Comparison of ENCODE assay signal across 30 cellular contexts in genomic region chr1:17108786-17109185, GRCh38. TPM values are rescaled to one million over a fixed set of nuclear protein-coding genes. Genes with fewer than 3 reads are reported as not detected.
A peak's percentile ranks its signal among the peaks of the same experiment; 100 is the strongest.
DNase-seq lines count a peak whose midpoint lies in the region; ATAC-seq, FAIRE-seq and TF ChIP-seq lines count a peak whose summit lies in the region.
"Had no signal": no experiment of that assay in that cellular context is flagged by ENCODE, and none has a peak within 500 bp of the region (broad histone marks: within the 10 kb centered on the region; RNA-seq: fewer than 3 reads in every experiment).

No MANE protein-coding gene starts in this region.

- H3K36me3 ChIP-seq in IMR-90 (ENCODE audit: control insufficient read depth, insufficient read depth, low read length) (no peaks in the 10 kb centered on the region), mammary epithelial cell (ENCODE audit: insufficient read depth, low read length) (no peaks in the 10 kb centered on the region), keratinocyte (ENCODE audit: control insufficient read depth in 2 of 2, extremely low read depth in 1 of 2, insufficient read depth in 2 of 2, low read length in 2 of 2) (no peaks in the 10 kb centered on the region), psoas muscle (ENCODE audit: insufficient read depth in 1 of 2, low read depth in 1 of 2) (peaks cover 0 to 77% of the 10 kb centered on the region in 2 donors), left ventricle myocardium inferior (no peaks in the 10 kb centered on the region)

- no peak overlapping the region for H4K5ac ChIP-seq in IMR-90 (ENCODE audit: low read depth, low read length)

- no peaks in the 10 kb centered on the region for H3K9me3 Mint-ChIP-seq in HFFc6
- H3K9me3 Mint-ChIP-seq: immature natural killer cell; stimulated activated effector memory CD8-positive, alpha-beta T cell treated with anti-CD3 and anti-CD28 coated beads, Interleukin-12 subunit alpha, Interleukin-12 subunit beta, amount 100 ng/mL, for 72 hours had no signal

- in situ Hi-C loops in IMR-90 (cut with MboI; ENCODE audit: low sequenced_read_pairs) = no loop called here
- in situ Hi-C loops in mammary epithelial cell (cut with MboI; ENCODE audit: low sequenced_read_pairs in 2 of 2) = no loop called here

- dilution Hi-C loops in IMR-90 (cut with HindIII; ENCODE audit: low sequenced_read_pairs, unreplicated experiment) = no loop called here
- dilution Hi-C loops in mammary epithelial cell (cut with HindIII; ENCODE audit: low sequenced_read_pairs) = no loop called here
- dilution Hi-C loops in keratinocyte (cut with MboI; ENCODE audit: extremely low pct_ligation_motif_present, low sequenced_read_pairs) = no loop called here

- H4K8ac ChIP-seq in IMR-90 (ENCODE audit: low read depth in 2 of 2, low read length in 2 of 2) = no peak overlapping the region

- intact Hi-C loops in IMR-90 (cut with micrococcal nuclease) (no loop called here), mammary epithelial cell (cut with micrococcal nuclease) (no loop called here), psoas muscle (cut with DNase I) (no loop called here), left ventricle myocardium inferior (cut with micrococcal nuclease) (no loop called here)

- DNase-seq in IMR-90 = peak; percentile 18
- DNase-seq in mammary epithelial cell = peak; percentile 70
- no peak for DNase-seq in keratinocyte (ENCODE audit: low read depth, low spot score)
- no peak for DNase-seq in psoas muscle
- no peak for DNase-seq in HFFc6
- no peak for DNase-seq in left ventricle myocardium inferior
- no peak for DNase-seq in SIG-M5 treated with dmso at 0.1 percent for 504 hours (lab: John Stamatoyannopoulos, UW; ENCODE audit: unreplicated experiment)
- no peak for DNase-seq in effector CD8-positive, alpha-beta T cell (lab: John Stamatoyannopoulos, UW)
- DNase-seq: activated CD8-positive, alpha-beta memory T cell treated with anti-CD3 and anti-CD28 coated beads, Interleukin-2, amount 10 ng/mL, durations not matched to agents 7 days and 5 days; activated T-cell treated with anti-CD3 and anti-CD28 coated beads, Interleukin-2, amount 50 U/mL, for 48 hours; Calu3; DMS79 treated with DMSO at 0.1 percent for 48 hours; hypothalamus; immature natural killer cell; Karpas-422; left lung; naive thymus-derived CD4-positive, alpha-beta T cell; NCI-H1694 treated with DMSO at 0.1 percent for 48 hours; NCI-H2171 treated with DMSO at 0.1 percent for 48 hours; NCI-H524; nucleus accumbens; SHP77; stimulated activated CD4-positive, alpha-beta T cell treated with anti-CD3 and anti-CD28 coated beads, Interleukin-15, amount 100 ng/mL, for 24 hours; stimulated activated CD4-positive, alpha-beta T cell treated with anti-CD3 and anti-CD28 coated beads, Interleukin-4, amount 100 ng/mL, for 4 hours; T-helper 2 cell had no signal

- no peak overlapping the region for H2BK15ac ChIP-seq in IMR-90 (ENCODE audit: low read depth, low read length)

- H3K4me1 ChIP-seq in IMR-90 (ENCODE audit: control insufficient read depth, insufficient read depth, low read length) (no peaks in the 10 kb centered on the region), mammary epithelial cell (ENCODE audit: insufficient read depth, low read length) (peaks cover 13% of the 10 kb centered on the region), keratinocyte (ENCODE audit: control insufficient read depth, extremely low read depth, insufficient read depth, low read length) (peaks cover 15% of the 10 kb centered on the region), psoas muscle (peaks cover 55% of the 10 kb centered on the region), left ventricle myocardium inferior (peaks cover 4% of the 10 kb centered on the region)

- no CpG with 5 or more reads among the region's 1 CpG for WGBS in IMR-90 (ENCODE audit: extremely low coverage in 2 of 2, insufficient read length in 1 of 2), 2 experiments
- WGBS in mammary epithelial cell (ENCODE audit: low coverage, missing lambda C conversion rate) = 17% methylated on average over 1 of the region's 1 CpG
- 67 to 92% (median 82%) methylated on average over 1 of the region's 1 CpG for WGBS in psoas muscle, 3 donors

- H3K27me3 ChIP-seq in IMR-90 (ENCODE audit: control insufficient read depth, insufficient read depth, low read length) (peaks cover 48% of the 10 kb centered on the region), mammary epithelial cell (ENCODE audit: insufficient read depth, low read length) (no peaks in the 10 kb centered on the region), keratinocyte (ENCODE audit: control insufficient read depth, extremely low read depth, insufficient read depth, low read length) (no peaks in the 10 kb centered on the region), psoas muscle (ENCODE audit: insufficient read depth in 3 of 3, low read length in 2 of 3) (no peaks in the 10 kb centered on the region), left ventricle myocardium inferior (ENCODE audit: low read depth) (peaks cover 19% of the 10 kb centered on the region)

- no peak overlapping the region for H2BK5ac ChIP-seq in IMR-90 (ENCODE audit: low read depth, low read length, poor library complexity, severe bottlenecking)

- no peak overlapping the region for H3K14ac ChIP-seq in IMR-90 (replicated peaks; ENCODE audit: low read depth, low read length)

- H3K4me3 ChIP-seq in IMR-90 (ENCODE audit: insufficient read depth, low read depth, low read length) = no peak overlapping the region
- no peak overlapping the region for H3K4me3 ChIP-seq in mammary epithelial cell (replicated peaks in 1 of 3; ENCODE audit: insufficient read depth in 1 of 3, low read depth in 2 of 3, low read length in 3 of 3)
- no peak overlapping the region for H3K4me3 ChIP-seq in keratinocyte (ENCODE audit: control insufficient read depth in 2 of 3, extremely low read depth in 1 of 3, insufficient read depth in 2 of 3, low read depth in 1 of 3, low read length in 3 of 3)
- no peak overlapping the region for H3K4me3 ChIP-seq in psoas muscle
- no peak overlapping the region for H3K4me3 ChIP-seq in left ventricle myocardium inferior
- H3K4me3 ChIP-seq: left lung had no signal

- CTCF ChIA-PET in IMR-90 (lab: Yijun Ruan, JAX) (no interaction called here), mammary epithelial cell (lab: Charles Lee; ENCODE audit: low non-redundant PET) (no interaction called here)

- H2BK20ac ChIP-seq in IMR-90 (ENCODE audit: low read depth, low read length) = no peak overlapping the region

- H3K18ac ChIP-seq in IMR-90 (ENCODE audit: low read depth, low read length) = no peak overlapping the region

- peaks cover 4% of the 10 kb centered on the region; the same call in 1 of the 2 replicates for H3K4me1 Mint-ChIP-seq in HFFc6 (ENCODE audit: low read depth)
- H3K4me1 Mint-ChIP-seq: activated CD8-positive, alpha-beta memory T cell treated with anti-CD3 and anti-CD28 coated beads, Interleukin-2, amount 10 ng/mL, durations not matched to agents 7 days and 5 days; immature natural killer cell; stimulated activated effector memory CD8-positive, alpha-beta T cell treated with anti-CD3 and anti-CD28 coated beads, Interleukin-12 subunit alpha, Interleukin-12 subunit beta, amount 100 ng/mL, for 72 hours had no signal

- no peak overlapping the region for H3K56ac ChIP-seq in IMR-90 (ENCODE audit: extremely low read depth, insufficient read depth, low read length)

- no peak overlapping the region for H3K4ac ChIP-seq in IMR-90 (ENCODE audit: low read depth, low read length)

- H3K4me3 Mint-ChIP-seq in HFFc6 = no peak overlapping the region
- H3K4me3 Mint-ChIP-seq: activated CD8-positive, alpha-beta memory T cell treated with anti-CD3 and anti-CD28 coated beads, Interleukin-2, amount 10 ng/mL, durations not matched to agents 7 days and 5 days; immature natural killer cell; naive thymus-derived CD4-positive, alpha-beta T cell; stimulated activated effector memory CD8-positive, alpha-beta T cell treated with anti-CD3 and anti-CD28 coated beads, Interleukin-12 subunit alpha, Interleukin-12 subunit beta, amount 100 ng/mL, for 72 hours had no signal

- POLR2A ChIA-PET in IMR-90 (lab: Charles Lee; ENCODE audit: unreplicated experiment) = no interaction called here

- no peak for TF ChIP-seq CTCF in IMR-90 (conservative IDR thresholded peaks at IDR 0.05; ENCODE audit: low read depth, low read length)
- no peak for TF ChIP-seq CTCF in mammary epithelial cell (conservative IDR thresholded peaks at IDR 0.05 in 1 of 2, IDR thresholded peaks at IDR 0.05 in 1 of 2; ENCODE audit: extremely low read depth in 1 of 2, insufficient read depth in 1 of 2, low read depth in 1 of 2, low read length in 2 of 2)
- TF ChIP-seq CTCF in keratinocyte (optimal IDR thresholded peaks at IDR 0.05 in 1 of 3, IDR thresholded peaks at IDR 0.05 in 1 of 3, conservative IDR thresholded peaks at IDR 0.05 in 1 of 3; ENCODE audit: extremely low read depth in 1 of 3, insufficient read depth in 2 of 3, low read length in 3 of 3) = no peak
- no peak for TF ChIP-seq CTCF in psoas muscle (IDR thresholded peaks at IDR 0.05)
- no peak for TF ChIP-seq CTCF in HFFc6 (IDR thresholded peaks at IDR 0.05)
- no peak for TF ChIP-seq CTCF in left ventricle myocardium inferior (IDR thresholded peaks at IDR 0.05; ENCODE audit: borderline replicate concordance)

- no peak overlapping the region for H2AFZ ChIP-seq in IMR-90 (replicated peaks; ENCODE audit: low read length, poor library complexity)
- H2AFZ ChIP-seq in mammary epithelial cell (ENCODE audit: low read depth, low read length) = no peak overlapping the region
- H2AFZ ChIP-seq in keratinocyte (ENCODE audit: control insufficient read depth, low read length) = no peak overlapping the region

- peak; percentile 43 for FAIRE-seq in keratinocyte (lab: Jason Lieb, UNC)
- FAIRE-seq: astrocyte had no signal

- TF ChIP-seq POLR2A in IMR-90 (IDR thresholded peaks at IDR 0.05; ENCODE audit: low read depth, low read length) = no peak

- BruUV-seq in IMR-90 (replicated peaks; lab: Mats Ljungman, UMichigan) = no TSS peak
- BruUV-seq in mammary epithelial cell (replicated peaks; lab: Mats Ljungman, UMichigan) = no TSS peak

- no peak overlapping the region for H3K27ac ChIP-seq in IMR-90 (ENCODE audit: insufficient read depth, low read length)
- H3K27ac ChIP-seq in mammary epithelial cell (ENCODE audit: insufficient read depth, low read depth, low read length) = no peak overlapping the region
- H3K27ac ChIP-seq in keratinocyte (ENCODE audit: control insufficient read depth, insufficient read depth, low read length) = no peak overlapping the region
- peak overlapping the region; percentile 92 for H3K27ac ChIP-seq in psoas muscle
- H3K27ac ChIP-seq in left ventricle myocardium inferior (replicated peaks) = no peak overlapping the region
- H3K27ac ChIP-seq: C4-2B, left lung had no signal

- H2AK9ac ChIP-seq in IMR-90 (replicated peaks; ENCODE audit: low read depth, low read length, poor library complexity) = no peak overlapping the region

- H3K36me3 Mint-ChIP-seq in HFFc6 (ENCODE audit: low read depth) = no peaks in the 10 kb centered on the region
- H3K36me3 Mint-ChIP-seq: activated CD8-positive, alpha-beta memory T cell treated with anti-CD3 and anti-CD28 coated beads, Interleukin-2, amount 10 ng/mL, durations not matched to agents 7 days and 5 days; immature natural killer cell; naive thymus-derived CD4-positive, alpha-beta T cell; stimulated activated effector memory CD8-positive, alpha-beta T cell treated with anti-CD3 and anti-CD28 coated beads, Interleukin-12 subunit alpha, Interleukin-12 subunit beta, amount 100 ng/mL, for 72 hours had no signal

- H3K9me1 ChIP-seq in IMR-90 (ENCODE audit: insufficient read depth, low read length) (no peaks in the 10 kb centered on the region), keratinocyte (ENCODE audit: control insufficient read depth, extremely low read depth, insufficient read depth, low read length) (no peaks in the 10 kb centered on the region)

- H4K20me1 ChIP-seq in IMR-90 (ENCODE audit: insufficient read depth, low read length) (no peaks in the 10 kb centered on the region), mammary epithelial cell (ENCODE audit: insufficient read depth, low read length) (no peaks in the 10 kb centered on the region), keratinocyte (ENCODE audit: control insufficient read depth, extremely low read depth, insufficient read depth, low read length) (no peaks in the 10 kb centered on the region)

- no peak overlapping the region for H4K91ac ChIP-seq in IMR-90 (ENCODE audit: insufficient read depth, low read depth, low read length)

- ATAC-seq in IMR-90 (ENCODE audit: low read depth) (no peak), psoas muscle (peak in 2 of 4 donors; percentile 31 to 39)
- ATAC-seq: activated CD8-positive, alpha-beta memory T cell treated with anti-CD3 and anti-CD28 coated beads, Interleukin-2, amount 10 ng/mL, durations not matched to agents 7 days and 5 days; HCT116; left lung; naive thymus-derived CD4-positive, alpha-beta T cell; stimulated activated effector memory CD8-positive, alpha-beta T cell treated with anti-CD3 and anti-CD28 coated beads, Interleukin-12 subunit alpha, Interleukin-12 subunit beta, amount 100 ng/mL, for 72 hours had no signal

- no peaks in the 10 kb centered on the region for H3K79me1 ChIP-seq in IMR-90 (ENCODE audit: low read depth in 1 of 2, low read length in 2 of 2)

- no peak overlapping the region for H2AK5ac ChIP-seq in IMR-90 (ENCODE audit: low read depth, low read length)

- no peak overlapping the region for H2BK120ac ChIP-seq in IMR-90 (ENCODE audit: low read depth, low read length)

- H3K9me3 ChIP-seq in IMR-90 (ENCODE audit: control insufficient read depth, insufficient read depth, low read length) (no peaks in the 10 kb centered on the region), mammary epithelial cell (replicated peaks; ENCODE audit: insufficient read depth, low read length) (no peaks in the 10 kb centered on the region), keratinocyte (ENCODE audit: control insufficient read depth, low read depth, low read length) (no peaks in the 10 kb centered on the region), psoas muscle (no peaks in the 10 kb centered on the region), left ventricle myocardium inferior (replicated peaks) (no peaks in the 10 kb centered on the region)
- H3K9me3 ChIP-seq: left lung had no signal

- H3K4me2 ChIP-seq in IMR-90 (ENCODE audit: low read depth, low read length) (no peak overlapping the region), mammary epithelial cell (ENCODE audit: insufficient read depth, low read depth, low read length) (no peak overlapping the region), keratinocyte (ENCODE audit: control insufficient read depth, extremely low read depth, insufficient read depth, low read depth, low read length) (no peak overlapping the region)

- H3K9ac ChIP-seq in IMR-90 (ENCODE audit: low read depth, low read length) = no peak overlapping the region
- H3K9ac ChIP-seq in mammary epithelial cell (ENCODE audit: insufficient read depth, low read length) = no peak overlapping the region
- no peak overlapping the region for H3K9ac ChIP-seq in keratinocyte (ENCODE audit: control insufficient read depth, extremely low read depth, insufficient read depth, low read length)

- H3K79me2 ChIP-seq in mammary epithelial cell (ENCODE audit: insufficient read depth, low read length) (no peaks in the 10 kb centered on the region), keratinocyte (ENCODE audit: control insufficient read depth, insufficient read depth, low read length) (no peaks in the 10 kb centered on the region)

- H3K23ac ChIP-seq in IMR-90 (ENCODE audit: low read depth, low read length) = no peak overlapping the region

- peaks cover 42% of the 10 kb centered on the region for H3K27me3 Mint-ChIP-seq in HFFc6 (ENCODE audit: insufficient read depth)

- no peak overlapping the region for H3K27ac Mint-ChIP-seq in HFFc6
- H3K27ac Mint-ChIP-seq: activated CD8-positive, alpha-beta memory T cell treated with anti-CD3 and anti-CD28 coated beads, Interleukin-2, amount 10 ng/mL, durations not matched to agents 7 days and 5 days; immature natural killer cell; naive thymus-derived CD4-positive, alpha-beta T cell; stimulated activated effector memory CD8-positive, alpha-beta T cell treated with anti-CD3 and anti-CD28 coated beads, Interleukin-12 subunit alpha, Interleukin-12 subunit beta, amount 100 ng/mL, for 72 hours had no signal

- no peak for TF ChIP-seq RAD21 in IMR-90 (IDR thresholded peaks at IDR 0.05; ENCODE audit: low read length)

RNA-seq across cellular contexts. Expression of gene PADI2, which starts 10.5 kb away (rescaled TPM):
- total RNA-seq in IMR-90 (2012; rRNA removed) (not detected in 2 replicates), mammary epithelial cell (1 to 10 TPM; 1.3 to 2.2 TPM), psoas muscle (100 to 1,000 TPM; 198 to 956 (median 431) TPM), left ventricle myocardium inferior (0.49 TPM)
- polyA plus RNA-seq in IMR-90 (2012; rRNA removed) (not detected in 2 replicates), mammary epithelial cell (0.97 TPM), keratinocyte (0.09 to 0.23 TPM (median 0.13 TPM) in 3 replicates), psoas muscle (100 to 1,000 TPM in 1 of 3 donors, 10 to 100 TPM in 2; 58.1 to 101 (median 58.3) TPM)
- polyA plus RNA-seq in IMR-90 (2012; cell fraction: cytosol; rRNA removed) = not detected in 2 replicates
- not detected in 2 replicates for polyA plus RNA-seq in IMR-90 (2012; cell fraction: nucleus; rRNA removed; ENCODE audit: low replicate concordance)
- polyA minus RNA-seq in mammary epithelial cell (4.7 TPM), keratinocyte (0.13 to 0.69 TPM (median 0.35 TPM) in 3 replicates)
- polyA plus RNA-seq in keratinocyte (2011; ENCODE audit: low read depth) = not detected
- polyA plus RNA-seq in keratinocyte (2011; cell fraction: cytosol; rRNA removed) = 0.12 and 0.16 TPM in 2 replicates
- polyA plus RNA-seq in keratinocyte (2011; cell fraction: nucleus; rRNA removed) = 0.20 TPM in 2 replicates
- polyA plus RNA-seq in keratinocyte (2012; ENCODE audit: low replicate concordance) = 0.07 and 0.21 TPM in 2 replicates
- not detected for polyA minus RNA-seq in keratinocyte (2011; cell fraction: cytosol; rRNA and poly(A)+ RNA removed)
- polyA minus RNA-seq in keratinocyte (2011; cell fraction: nucleus; rRNA and poly(A)+ RNA removed) = 0.21 and 0.31 TPM in 2 replicates
- under 1 TPM in 4 of 6 experiments, not detected in 2; 0.05 to 0.33 (median 0.13) TPM for total RNA-seq in HFFc6 (2021; fragmentation: NEBNext Ultra II Directional; extraction: Animal tissue kit (Norgen Biotek cat#: 25700))
- total RNA-seq: A172 had no signal
- polyA plus RNA-seq: naive thymus-derived CD4-positive, alpha-beta T cell had no signal

RNA-seq across cellular contexts. Expression of gene SDHB, which starts 55.0 kb away (rescaled TPM):
- total RNA-seq in IMR-90 (2012; rRNA removed) (143 and 206 TPM in 2 replicates), mammary epithelial cell (100 to 1,000 TPM in 1 of 2 donors, 10 to 100 TPM in 1; 73.5 to 106 TPM), psoas muscle (100 to 1,000 TPM; 190 to 319 (median 208) TPM), left ventricle myocardium inferior (393 TPM)
- polyA plus RNA-seq in IMR-90 (2012; rRNA removed) (122 and 125 TPM in 2 replicates), mammary epithelial cell (154 TPM), keratinocyte (149 to 228 TPM (median 162 TPM) in 3 replicates), psoas muscle (100 to 1,000 TPM; 266 to 452 (median 280) TPM)
- 81.1 and 183 TPM in 2 replicates for polyA plus RNA-seq in IMR-90 (2012; cell fraction: cytosol; rRNA removed)
- 21.4 and 51.0 TPM in 2 replicates for polyA plus RNA-seq in IMR-90 (2012; cell fraction: nucleus; rRNA removed; ENCODE audit: low replicate concordance)
- polyA minus RNA-seq in mammary epithelial cell (337 TPM), keratinocyte (60.0 to 248 TPM (median 135 TPM) in 3 replicates)
- 150 TPM for polyA plus RNA-seq in keratinocyte (2011; ENCODE audit: low read depth)
- 164 and 328 TPM in 2 replicates for polyA plus RNA-seq in keratinocyte (2011; cell fraction: cytosol; rRNA removed)
- polyA plus RNA-seq in keratinocyte (2011; cell fraction: nucleus; rRNA removed) = 104 and 109 TPM in 2 replicates
- polyA plus RNA-seq in keratinocyte (2012; ENCODE audit: low replicate concordance) = 90.0 and 114 TPM in 2 replicates
- 89.4 TPM for polyA minus RNA-seq in keratinocyte (2011; cell fraction: cytosol; rRNA and poly(A)+ RNA removed)
- 36.1 and 59.3 TPM in 2 replicates for polyA minus RNA-seq in keratinocyte (2011; cell fraction: nucleus; rRNA and poly(A)+ RNA removed)
- total RNA-seq in HFFc6 (2021; fragmentation: NEBNext Ultra II Directional; extraction: Animal tissue kit (Norgen Biotek cat#: 25700)) = 100 to 1,000 TPM; 112 to 128 (median 116) TPM

Comparison
In these comparisons a context has a peak if more than half of its experiments do, and no peak if none do; other contexts are left out.
1. DNase-seq: peak in IMR-90 (single experiment) and mammary epithelial cell (single experiment); none in keratinocyte (single experiment), psoas muscle (0 of 2), HFFc6 (single experiment), left ventricle myocardium inferior (single experiment), SIG-M5 treated with dmso at 0.1 percent for 504 hours (single experiment) and effector CD8-positive, alpha-beta T cell (single experiment).
2. RNA of gene PADI2, which starts 10.5 kb away (total RNA-seq): 198 to 956 TPM in psoas muscle; 1.3 to 2.2 TPM in mammary epithelial cell, 0.49 TPM in left ventricle myocardium inferior (single experiment), 0.05 to 0.33 TPM in HFFc6 and not detected in IMR-90; every median in the first group is over 10 times any median in the second.